2 cellular contexts compared by ENCODE assay signal in genomic region chr14:102923920-102924486, GRCh38.
TF ChIP-seq lines count a peak whose summit lies in the region.

No MANE protein-coding gene starts in this region.

TF ChIP-seq in H1, 55 proteins besides CTCF, POLR2A, EP300 and RAD21:
- TF ChIP-seq, protein P1, sequence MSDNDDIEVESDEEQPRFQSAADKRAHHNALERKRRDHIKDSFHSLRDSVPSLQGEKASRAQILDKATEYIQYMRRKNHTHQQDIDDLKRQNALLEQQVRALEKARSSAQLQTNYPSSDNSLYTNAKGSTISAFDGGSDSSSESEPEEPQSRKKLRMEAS (IDR thresholded peaks at IDR 0.05), result no peak
- TF ChIP-seq POU5F1 (IDR thresholded peaks at IDR 0.05; ENCODE audit: low read depth, low read length) (no peak), CBX8 (IDR thresholded peaks at IDR 0.05; ENCODE audit: borderline replicate concordance, low read depth, low read length) (no peak), YY1 (IDR thresholded peaks at IDR 0.05; ENCODE audit: low read depth, low read length) (no peak), SP2 (IDR thresholded peaks at IDR 0.05; ENCODE audit: low read length) (no peak), GABPA (IDR thresholded peaks at IDR 0.05; ENCODE audit: borderline replicate concordance, insufficient read depth, low read length) (no peak), NRF1 (IDR thresholded peaks at IDR 0.05; ENCODE audit: low read depth, low read length) (no peak), CTBP2 (IDR thresholded peaks at IDR 0.05; ENCODE audit: borderline replicate concordance, insufficient read depth, insufficient read length, low read length) (no peak), EZH2 (IDR thresholded peaks at IDR 0.05; ENCODE audit: low read depth, low read length, severe bottlenecking) (no peak)

TF ChIP-seq in GM12891, 5 proteins besides CTCF, POLR2A, EP300 and RAD21:
- TF ChIP-seq SPI1 (IDR thresholded peaks at IDR 0.05; ENCODE audit: low read depth, low read length) (no peak), TAF1 (IDR thresholded peaks at IDR 0.05; ENCODE audit: low read depth, low read length) (no peak), PAX5 (IDR thresholded peaks at IDR 0.05; ENCODE audit: insufficient read depth, low read length, severe bottlenecking) (no peak), POLR2AphosphoS5 (IDR thresholded peaks at IDR 0.05; ENCODE audit: low read depth, low read length) (no peak), POU2F2 (IDR thresholded peaks at IDR 0.05; ENCODE audit: low read depth, low read length) (no peak)
TF ChIP-seq in GM12891: peak in this region for 0.
